In genomic region chr4:5821665-5822358, GRCh38 we compare ENCODE assay signal across 9 cellular contexts.
DNase-seq lines count a peak whose midpoint lies in the region; ATAC-seq and TF ChIP-seq lines count a peak whose summit lies in the region.
"Had no signal": no experiment of that assay in that cellular context is flagged by ENCODE, and none has a peak within 500 bp of the region (broad histone marks: within the 10 kb centered on the region; RNA-seq: fewer than 3 reads in every experiment).

No MANE protein-coding gene starts in this region.

- H3K27ac ChIP-seq in Peyer's patch (no peak overlapping the region), vagina (no peak overlapping the region)
- H3K27ac ChIP-seq: skin epidermis had no signal

- H3K4me1 ChIP-seq in Peyer's patch, result no peaks in the 10 kb centered on the region
- no peaks in the 10 kb centered on the region for H3K4me1 ChIP-seq in vagina

- no peaks in the 10 kb centered on the region for H3K36me3 ChIP-seq in Peyer's patch
- peaks cover 0 to 16% of the 10 kb centered on the region in 2 donors for H3K36me3 ChIP-seq in vagina

- H3K4me3 ChIP-seq in Peyer's patch (no peak overlapping the region), vagina (no peak overlapping the region)
- H3K4me3 ChIP-seq: skin epidermis had no signal

- TF ChIP-seq CTCF in Peyer's patch (IDR thresholded peaks at IDR 0.05) (peak in 4 of 6 experiments; percentile 3 to 32 (median 22)), vagina (IDR thresholded peaks at IDR 0.05) (peak in 2 of 3 experiments; percentile 20 to 32)

- in situ Hi-C loops in ACHN (cut with HindIII; ENCODE audit: low pct_ligation_motif_present, low pct_unique_long_range_greater_than_20kb, low sequenced_read_pairs), result no loop called here

- no peaks in the 10 kb centered on the region for H3K27me3 ChIP-seq in Peyer's patch
- H3K27me3 ChIP-seq in vagina, result no peaks in the 10 kb centered on the region

- DNase-seq in stimulated activated CD4-positive, alpha-beta T cell treated with anti-CD3 and anti-CD28 coated beads, Interleukin-2, amount 100 ng/mL, for 48 hours, result peak; percentile 7
- DNase-seq in stimulated activated CD4-positive, alpha-beta T cell treated with anti-CD3 and anti-CD28 coated beads, Interleukin-1b, Interleukin-23, amount 100 ng/mL, for 48 hours, result no peak
- DNase-seq in Peyer's patch, result no peak
- peak; percentile 11 for DNase-seq in iPS DF 4.7 (ENCODE audit: extremely low read depth, low spot score)
- DNase-seq in vagina (ENCODE audit: extremely low spot score in 2 of 2), result no peak
- no peak for DNase-seq in epidermal melanocyte (ENCODE audit: insufficient read length, low spot score)
- no peak for DNase-seq in ACHN

- TF ChIP-seq POLR2A in Peyer's patch (IDR thresholded peaks at IDR 0.05) (no peak), vagina (IDR thresholded peaks at IDR 0.05) (no peak)

- no peaks in the 10 kb centered on the region for H3K9me3 ChIP-seq in Peyer's patch
- H3K9me3 ChIP-seq in vagina, result no peaks in the 10 kb centered on the region

- ATAC-seq in HG03439 (IDR thresholded peaks at IDR 0.05; ENCODE audit: unreplicated experiment), result no peak

- intact Hi-C loops in vagina (cut with DNase I), result no loop called here

Comparison
In these comparisons a context has a peak if more than half of its experiments do, and no peak if none do; other contexts are left out.
1. DNase-seq: peak in stimulated activated CD4-positive, alpha-beta T cell treated with anti-CD3 and anti-CD28 coated beads, Interleukin-2, amount 100 ng/mL, for 48 hours (2 of 2) and iPS DF 4.7 (single experiment); none in stimulated activated CD4-positive, alpha-beta T cell treated with anti-CD3 and anti-CD28 coated beads, Interleukin-1b, Interleukin-23, amount 100 ng/mL, for 48 hours (single experiment), Peyer's patch (0 of 3), vagina (0 of 2), epidermal melanocyte (single experiment) and ACHN (single experiment).